Comparison of ENCODE assay signal across 13 cellular contexts in genomic region chr1:42933610-42934009, GRCh38. TPM values are rescaled to one million over a fixed set of nuclear protein-coding genes. Genes with fewer than 3 reads are reported as not detected.
DNase-seq lines count a peak whose midpoint lies in the region; TF ChIP-seq lines count a peak whose summit lies in the region.
"Had no signal": no experiment of that assay in that cellular context is flagged by ENCODE, and none has a peak within 500 bp of the region (broad histone marks: within the 10 kb centered on the region; RNA-seq: fewer than 3 reads in every experiment).

No MANE protein-coding gene starts in this region.

- no peaks in the 10 kb centered on the region for H3K27me3 ChIP-seq in breast epithelium
- H3K27me3 ChIP-seq in MG63, result no peaks in the 10 kb centered on the region
- H3K27me3 ChIP-seq: transverse colon had no signal

- no peak overlapping the region for H3K4me3 Mint-ChIP-seq in MCF 10A (ENCODE audit: unreplicated experiment)

- H3K9me3 ChIP-seq in breast epithelium, result no peaks in the 10 kb centered on the region
- no peaks in the 10 kb centered on the region for H3K9me3 ChIP-seq in MG63
- H3K9me3 ChIP-seq: transverse colon had no signal

- CTCF ChIA-PET in MCF 10A (lab: Yijun Ruan, JAX), result interaction anchor here (0.6 to 5.9 kb wide), 3 partner anchors 11 to 140 kb away, joined by 3 to 39 read pairs (median 32); no protein-coding TSS in a partner anchor

- TF ChIP-seq CTCF in breast epithelium (IDR thresholded peaks at IDR 0.05) (no peak), MCF 10A (IDR thresholded peaks at IDR 0.05; ENCODE audit: unreplicated experiment) (no peak)

- peaks cover 51% of the 10 kb centered on the region for H3K4me1 Mint-ChIP-seq in MCF 10A (ENCODE audit: insufficient read depth, unreplicated experiment)

- peaks cover 40% of the 10 kb centered on the region for H3K36me3 Mint-ChIP-seq in MCF 10A (ENCODE audit: insufficient read depth, unreplicated experiment)

- H3K27ac ChIP-seq in breast epithelium (peak overlapping the region; percentile 89 to 93), urinary bladder (ENCODE audit: low read depth) (peak overlapping the region; percentile 48)
- H3K27ac ChIP-seq: WERI-Rb-1 had no signal

- H3K36me3 ChIP-seq in breast epithelium (no peaks in the 10 kb centered on the region), urinary bladder (ENCODE audit: insufficient read depth) (peaks cover under 1% of the 10 kb centered on the region), MG63 (peaks cover 66% of the 10 kb centered on the region)

- H3K27me3 Mint-ChIP-seq in MCF 10A (ENCODE audit: insufficient read depth, unreplicated experiment), result no peaks in the 10 kb centered on the region

- no peak for TF ChIP-seq POLR2A in breast epithelium (IDR thresholded peaks at IDR 0.05)

- no peaks in the 10 kb centered on the region for H3K9me3 Mint-ChIP-seq in MCF 10A (ENCODE audit: unreplicated experiment)

- no TSS peak for BruUV-seq in MCF 10A (replicated peaks; lab: Mats Ljungman, UMichigan)

- no peak overlapping the region for H3K27ac Mint-ChIP-seq in MCF 10A (ENCODE audit: low read depth, unreplicated experiment)

- no peak overlapping the region for H3K4me3 ChIP-seq in breast epithelium
- H3K4me3 ChIP-seq in urinary bladder (ENCODE audit: low read depth, low read length), result no peak overlapping the region
- no peak overlapping the region for H3K4me3 ChIP-seq in MG63
- H3K4me3 ChIP-seq: transverse colon had no signal

- peaks cover 0 to 38% of the 10 kb centered on the region in 2 donors for H3K4me1 ChIP-seq in breast epithelium
- H3K4me1 ChIP-seq in urinary bladder (ENCODE audit: insufficient read depth), result no peaks in the 10 kb centered on the region

- POLR2A ChIA-PET in MCF 10A (lab: Yijun Ruan, JAX), result interaction anchor here (12.1 kb wide), 1 partner anchor 26 kb away, joined by 403 read pairs; the partner anchor contains the start of gene SLC2A1

- WGBS in urinary bladder, result 94% methylated on average over 5 of the region's 5 CpGs

- DNase-seq in breast epithelium (ENCODE audit: low spot score in 2 of 2) (no peak), MCF 10A (ENCODE audit: unreplicated experiment) (no peak), mesenteric fat pad (ENCODE audit: low spot score) (peak; percentile 1), NCI-H524 (lab: John Stamatoyannopoulos, UW) (no peak), MG63 (no peak), NCI-H510A (lab: John Stamatoyannopoulos, UW) (no peak)
- peak; percentile 30 for DNase-seq in activated CD8-positive, alpha-beta memory T cell treated with anti-CD3 and anti-CD28 coated beads, Interleukin-2, amount 50 U/mL, for 48 hours
- DNase-seq: NCI-H1694; nucleus accumbens; stimulated activated CD4-positive, alpha-beta T cell treated with anti-CD3 and anti-CD28 coated beads, Interleukin-4, amount 100 ng/mL, for 4 hours; transverse colon; WERI-Rb-1 had no signal

- intact Hi-C loops in breast epithelium (cut with DNase I; ENCODE audit: low total_unique reads), result no loop called here
- intact Hi-C loops in MCF 10A (cut with micrococcal nuclease), result no loop called here

RNA-seq across cellular contexts. Expression of gene SLC2A1, which starts 25.1 kb away (rescaled TPM):
- total RNA-seq in breast epithelium (10 to 100 TPM; 29.5 to 78.9 (median 42.1) TPM), MCF 10A (2022) (87.5 and 95.0 TPM in 2 replicates), mesenteric fat pad (16.3 TPM), urinary bladder (78.5 TPM)
- 56.1 TPM for polyA plus RNA-seq in urinary bladder
- 70.3 and 127 TPM in 2 replicates for total RNA-seq in MG63 (2014; rRNA removed; shearing (Covaris generic); ENCODE audit: low replicate concordance)

Comparison
In these comparisons a context has a peak if more than half of its experiments do, and no peak if none do; other contexts are left out.
1. DNase-seq: peak in activated CD8-positive, alpha-beta memory T cell treated with anti-CD3 and anti-CD28 coated beads, Interleukin-2, amount 50 U/mL, for 48 hours (single experiment) and mesenteric fat pad (single experiment); none in breast epithelium (0 of 2), MCF 10A (single experiment), NCI-H524 (0 of 2), MG63 (single experiment) and NCI-H510A (single experiment).